Comparison of ENCODE assay signal across 13 cellular contexts in the genomic region with DNA sequence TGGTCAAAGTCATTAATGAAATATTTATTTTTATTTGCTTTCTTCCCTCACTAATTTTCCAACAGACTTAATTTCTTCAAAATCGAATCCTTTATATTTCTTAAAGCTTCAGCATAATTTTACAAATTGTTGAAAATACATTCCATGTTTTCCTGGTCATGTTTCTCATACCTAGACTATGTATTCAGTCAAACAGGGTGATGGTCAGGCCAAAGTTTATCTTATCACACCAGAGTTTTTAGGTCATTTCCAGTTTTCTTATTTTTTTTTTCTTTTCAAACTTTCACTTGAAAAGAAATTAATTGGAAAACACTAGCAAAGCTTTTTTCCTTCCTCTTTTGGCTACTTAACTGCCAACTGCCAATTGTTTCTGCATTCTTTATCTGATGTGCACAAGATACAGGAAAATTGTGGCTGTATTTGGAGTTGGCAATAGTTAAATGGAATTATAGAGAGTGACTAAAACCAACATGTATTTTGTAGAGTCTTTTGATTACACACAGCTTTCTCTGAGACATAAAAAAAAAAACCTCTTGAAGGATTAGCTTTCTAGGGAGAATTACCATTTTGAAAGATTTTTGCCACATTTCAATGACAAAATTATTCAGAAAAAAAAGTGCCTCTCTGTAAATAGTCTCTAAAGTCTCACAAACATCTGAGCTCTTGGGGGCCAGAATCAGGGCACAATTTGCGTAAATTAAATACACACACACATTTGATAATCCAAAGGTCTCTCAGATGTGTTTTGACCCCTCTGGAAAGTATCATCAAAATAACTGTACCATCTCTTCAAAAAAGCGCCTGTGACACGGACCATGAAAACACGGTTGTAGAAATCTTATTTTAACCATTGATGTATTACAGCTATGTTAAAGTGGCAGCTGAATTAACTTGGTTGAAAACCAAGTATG.
DNase-seq lines count a peak whose midpoint lies in the region; ATAC-seq, FAIRE-seq and TF ChIP-seq lines count a peak whose summit lies in the region.
"Had no signal": no experiment of that assay in that cellular context is flagged by ENCODE, and none has a peak within 500 bp of the region (broad histone marks: within the 10 kb centered on the region; RNA-seq: fewer than 3 reads in every experiment).

No MANE protein-coding gene starts in this region.

- no peak overlapping the region for H3K9ac ChIP-seq in parathyroid adenoma

- H2AFZ ChIP-seq in parathyroid adenoma = peak overlapping the region; percentile 30

- no peaks in the 10 kb centered on the region for H3K27me3 ChIP-seq in parathyroid adenoma (ENCODE audit: control insufficient read depth, insufficient read depth, low read length)
- no peaks in the 10 kb centered on the region for H3K27me3 ChIP-seq in effector memory CD4-positive, alpha-beta T cell (replicated peaks; ENCODE audit: control insufficient read depth, insufficient read depth, low read length, poor library complexity, severe bottlenecking)

- H3K4me2 ChIP-seq in parathyroid adenoma (ENCODE audit: low read length) = peak overlapping the region; percentile 1

- no peak for TF ChIP-seq CTCF in parathyroid adenoma (IDR thresholded peaks at IDR 0.05)

- no peaks in the 10 kb centered on the region for H3K9me3 ChIP-seq in parathyroid adenoma (ENCODE audit: control insufficient read depth, low read length)
- H3K9me3 ChIP-seq in effector memory CD4-positive, alpha-beta T cell (ENCODE audit: control insufficient read depth, low read length) = no peaks in the 10 kb centered on the region
- H3K9me3 ChIP-seq: mucosa of descending colon had no signal

- peak overlapping the region; percentile 93 for H3K27ac ChIP-seq in parathyroid adenoma
- no peak overlapping the region for H3K27ac ChIP-seq in effector memory CD4-positive, alpha-beta T cell (ENCODE audit: insufficient read depth, low read length, poor library complexity, severe bottlenecking)

- H3K36me3 ChIP-seq in parathyroid adenoma (ENCODE audit: control insufficient read depth, insufficient read depth, low read length) = no peaks in the 10 kb centered on the region
- no peaks in the 10 kb centered on the region for H3K36me3 ChIP-seq in effector memory CD4-positive, alpha-beta T cell (ENCODE audit: control insufficient read depth, insufficient read depth, low read length)

- H3K79me2 ChIP-seq in parathyroid adenoma = no peaks in the 10 kb centered on the region

- DNase-seq in GF-D8 (lab: John Stamatoyannopoulos, UW) (peak; percentile 59), OCI-M1 (lab: John Stamatoyannopoulos, UW) (peak; percentile 82), SIG-M5 treated with dmso at 0.1 percent for 504 hours (lab: John Stamatoyannopoulos, UW; ENCODE audit: unreplicated experiment) (no peak)
- DNase-seq in effector memory CD4-positive, alpha-beta T cell = no peak
- DNase-seq: activated CD8-positive, alpha-beta memory T cell treated with anti-CD3 and anti-CD28 coated beads for 24 hours; mucosa of descending colon; NCI-H1694 treated with DMSO at 0.1 percent for 48 hours; retina had no signal

- peak; percentile 24 for FAIRE-seq in colon (lab: Jason Lieb, UNC)

- ATAC-seq in GM19467 (IDR thresholded peaks at IDR 0.05; ENCODE audit: unreplicated experiment) (no peak), HG03520 (IDR thresholded peaks at IDR 0.05; ENCODE audit: unreplicated experiment) (no peak)
- ATAC-seq: activated naive CD4-positive, alpha-beta T cell treated with anti-CD3 and anti-CD28 coated beads, Interleukin-2, amount 50 U/mL, for 72 hours; mucosa of descending colon had no signal

- no peak overlapping the region for H3K4me3 ChIP-seq in parathyroid adenoma (ENCODE audit: low read depth, low read length)
- no peak overlapping the region for H3K4me3 ChIP-seq in effector memory CD4-positive, alpha-beta T cell (ENCODE audit: insufficient read depth, low read depth, low read length, poor library complexity, severe bottlenecking)
- H3K4me3 ChIP-seq: mucosa of descending colon had no signal

- H3K4me1 ChIP-seq in parathyroid adenoma = peaks cover 44% of the 10 kb centered on the region
- H3K4me1 ChIP-seq in effector memory CD4-positive, alpha-beta T cell (ENCODE audit: control insufficient read depth, insufficient read depth, low read length, poor library complexity, severe bottlenecking) = no peaks in the 10 kb centered on the region

Comparison
In these comparisons a context has a peak if more than half of its experiments do, and no peak if none do; other contexts are left out.
1. DNase-seq: peak in GF-D8 (single experiment) and OCI-M1 (single experiment); none in effector memory CD4-positive, alpha-beta T cell (0 of 3) and SIG-M5 treated with dmso at 0.1 percent for 504 hours (single experiment).